Comparison of ENCODE assay signal across 2 cellular contexts in the genomic region with DNA sequence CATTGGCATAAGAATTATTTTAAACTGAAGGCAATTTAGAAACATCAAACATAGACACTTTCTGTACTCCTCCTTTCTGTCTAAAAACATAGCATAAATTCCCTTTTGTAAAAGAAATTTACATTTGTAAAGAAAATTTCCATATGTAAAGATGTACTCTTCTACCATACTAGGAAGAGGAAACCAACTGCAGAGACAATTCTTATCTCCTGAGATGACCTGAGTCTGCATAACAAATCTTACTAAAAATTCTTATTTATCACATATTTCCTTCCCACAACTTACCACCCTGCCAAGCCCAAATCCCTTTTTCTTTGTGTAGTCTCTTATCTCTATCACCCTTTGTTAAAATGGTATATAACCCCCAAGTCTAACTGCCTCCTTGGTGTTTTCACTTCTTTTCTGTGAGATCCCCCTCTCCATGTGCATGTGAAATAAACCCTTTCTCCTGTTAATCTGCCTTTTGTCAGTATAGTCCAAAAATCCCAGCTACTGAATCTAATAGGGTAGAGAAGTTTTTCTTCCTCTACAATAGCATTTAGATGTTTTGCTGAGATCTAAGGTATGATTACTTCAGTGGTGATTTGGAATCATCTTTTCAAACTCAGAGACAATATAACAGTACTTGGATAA.
A peak's percentile ranks its signal among the peaks of the same experiment; 100 is the strongest.
TF ChIP-seq lines count a peak whose summit lies in the region.

No MANE protein-coding gene starts in this region.

TF ChIP-seq in GM23338, 12 proteins besides CTCF, POLR2A, EP300 and RAD21 (continued from another document and continues in another):
- TF ChIP-seq, protein P1, sequence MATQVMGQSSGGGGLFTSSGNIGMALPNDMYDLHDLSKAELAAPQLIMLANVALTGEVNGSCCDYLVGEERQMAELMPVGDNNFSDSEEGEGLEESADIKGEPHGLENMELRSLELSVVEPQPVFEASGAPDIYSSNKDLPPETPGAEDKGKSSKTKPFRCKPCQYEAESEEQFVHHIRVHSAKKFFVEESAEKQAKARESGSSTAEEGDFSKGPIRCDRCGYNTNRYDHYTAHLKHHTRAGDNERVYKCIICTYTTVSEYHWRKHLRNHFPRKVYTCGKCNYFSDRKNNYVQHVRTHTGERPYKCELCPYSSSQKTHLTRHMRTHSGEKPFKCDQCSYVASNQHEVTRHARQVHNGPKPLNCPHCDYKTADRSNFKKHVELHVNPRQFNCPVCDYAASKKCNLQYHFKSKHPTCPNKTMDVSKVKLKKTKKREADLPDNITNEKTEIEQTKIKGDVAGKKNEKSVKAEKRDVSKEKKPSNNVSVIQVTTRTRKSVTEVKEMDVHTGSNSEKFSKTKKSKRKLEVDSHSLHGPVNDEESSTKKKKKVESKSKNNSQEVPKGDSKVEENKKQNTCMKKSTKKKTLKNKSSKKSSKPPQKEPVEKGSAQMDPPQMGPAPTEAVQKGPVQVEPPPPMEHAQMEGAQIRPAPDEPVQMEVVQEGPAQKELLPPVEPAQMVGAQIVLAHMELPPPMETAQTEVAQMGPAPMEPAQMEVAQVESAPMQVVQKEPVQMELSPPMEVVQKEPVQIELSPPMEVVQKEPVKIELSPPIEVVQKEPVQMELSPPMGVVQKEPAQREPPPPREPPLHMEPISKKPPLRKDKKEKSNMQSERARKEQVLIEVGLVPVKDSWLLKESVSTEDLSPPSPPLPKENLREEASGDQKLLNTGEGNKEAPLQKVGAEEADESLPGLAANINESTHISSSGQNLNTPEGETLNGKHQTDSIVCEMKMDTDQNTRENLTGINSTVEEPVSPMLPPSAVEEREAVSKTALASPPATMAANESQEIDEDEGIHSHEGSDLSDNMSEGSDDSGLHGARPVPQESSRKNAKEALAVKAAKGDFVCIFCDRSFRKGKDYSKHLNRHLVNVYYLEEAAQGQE (IDR thresholded peaks at IDR 0.05; ENCODE audit: unreplicated experiment), result no peak
- TF ChIP-seq, protein P2, sequence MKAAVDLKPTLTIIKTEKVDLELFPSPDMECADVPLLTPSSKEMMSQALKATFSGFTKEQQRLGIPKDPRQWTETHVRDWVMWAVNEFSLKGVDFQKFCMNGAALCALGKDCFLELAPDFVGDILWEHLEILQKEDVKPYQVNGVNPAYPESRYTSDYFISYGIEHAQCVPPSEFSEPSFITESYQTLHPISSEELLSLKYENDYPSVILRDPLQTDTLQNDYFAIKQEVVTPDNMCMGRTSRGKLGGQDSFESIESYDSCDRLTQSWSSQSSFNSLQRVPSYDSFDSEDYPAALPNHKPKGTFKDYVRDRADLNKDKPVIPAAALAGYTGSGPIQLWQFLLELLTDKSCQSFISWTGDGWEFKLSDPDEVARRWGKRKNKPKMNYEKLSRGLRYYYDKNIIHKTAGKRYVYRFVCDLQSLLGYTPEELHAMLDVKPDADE (IDR thresholded peaks at IDR 0.05), result no peak
- peak; percentile 81 for TF ChIP-seq NANOG (IDR thresholded peaks at IDR 0.05; ENCODE audit: borderline replicate concordance)
- TF ChIP-seq ZNF331 (CRISPR knock-in tag; IDR thresholded peaks at IDR 0.05; ENCODE audit: low read depth), result peak; percentile 43; the same call in 1 of the 2 replicates
- no peak for TF ChIP-seq JUNB (IDR thresholded peaks at IDR 0.05; ENCODE audit: unreplicated experiment)
- TF ChIP-seq, protein P3, sequence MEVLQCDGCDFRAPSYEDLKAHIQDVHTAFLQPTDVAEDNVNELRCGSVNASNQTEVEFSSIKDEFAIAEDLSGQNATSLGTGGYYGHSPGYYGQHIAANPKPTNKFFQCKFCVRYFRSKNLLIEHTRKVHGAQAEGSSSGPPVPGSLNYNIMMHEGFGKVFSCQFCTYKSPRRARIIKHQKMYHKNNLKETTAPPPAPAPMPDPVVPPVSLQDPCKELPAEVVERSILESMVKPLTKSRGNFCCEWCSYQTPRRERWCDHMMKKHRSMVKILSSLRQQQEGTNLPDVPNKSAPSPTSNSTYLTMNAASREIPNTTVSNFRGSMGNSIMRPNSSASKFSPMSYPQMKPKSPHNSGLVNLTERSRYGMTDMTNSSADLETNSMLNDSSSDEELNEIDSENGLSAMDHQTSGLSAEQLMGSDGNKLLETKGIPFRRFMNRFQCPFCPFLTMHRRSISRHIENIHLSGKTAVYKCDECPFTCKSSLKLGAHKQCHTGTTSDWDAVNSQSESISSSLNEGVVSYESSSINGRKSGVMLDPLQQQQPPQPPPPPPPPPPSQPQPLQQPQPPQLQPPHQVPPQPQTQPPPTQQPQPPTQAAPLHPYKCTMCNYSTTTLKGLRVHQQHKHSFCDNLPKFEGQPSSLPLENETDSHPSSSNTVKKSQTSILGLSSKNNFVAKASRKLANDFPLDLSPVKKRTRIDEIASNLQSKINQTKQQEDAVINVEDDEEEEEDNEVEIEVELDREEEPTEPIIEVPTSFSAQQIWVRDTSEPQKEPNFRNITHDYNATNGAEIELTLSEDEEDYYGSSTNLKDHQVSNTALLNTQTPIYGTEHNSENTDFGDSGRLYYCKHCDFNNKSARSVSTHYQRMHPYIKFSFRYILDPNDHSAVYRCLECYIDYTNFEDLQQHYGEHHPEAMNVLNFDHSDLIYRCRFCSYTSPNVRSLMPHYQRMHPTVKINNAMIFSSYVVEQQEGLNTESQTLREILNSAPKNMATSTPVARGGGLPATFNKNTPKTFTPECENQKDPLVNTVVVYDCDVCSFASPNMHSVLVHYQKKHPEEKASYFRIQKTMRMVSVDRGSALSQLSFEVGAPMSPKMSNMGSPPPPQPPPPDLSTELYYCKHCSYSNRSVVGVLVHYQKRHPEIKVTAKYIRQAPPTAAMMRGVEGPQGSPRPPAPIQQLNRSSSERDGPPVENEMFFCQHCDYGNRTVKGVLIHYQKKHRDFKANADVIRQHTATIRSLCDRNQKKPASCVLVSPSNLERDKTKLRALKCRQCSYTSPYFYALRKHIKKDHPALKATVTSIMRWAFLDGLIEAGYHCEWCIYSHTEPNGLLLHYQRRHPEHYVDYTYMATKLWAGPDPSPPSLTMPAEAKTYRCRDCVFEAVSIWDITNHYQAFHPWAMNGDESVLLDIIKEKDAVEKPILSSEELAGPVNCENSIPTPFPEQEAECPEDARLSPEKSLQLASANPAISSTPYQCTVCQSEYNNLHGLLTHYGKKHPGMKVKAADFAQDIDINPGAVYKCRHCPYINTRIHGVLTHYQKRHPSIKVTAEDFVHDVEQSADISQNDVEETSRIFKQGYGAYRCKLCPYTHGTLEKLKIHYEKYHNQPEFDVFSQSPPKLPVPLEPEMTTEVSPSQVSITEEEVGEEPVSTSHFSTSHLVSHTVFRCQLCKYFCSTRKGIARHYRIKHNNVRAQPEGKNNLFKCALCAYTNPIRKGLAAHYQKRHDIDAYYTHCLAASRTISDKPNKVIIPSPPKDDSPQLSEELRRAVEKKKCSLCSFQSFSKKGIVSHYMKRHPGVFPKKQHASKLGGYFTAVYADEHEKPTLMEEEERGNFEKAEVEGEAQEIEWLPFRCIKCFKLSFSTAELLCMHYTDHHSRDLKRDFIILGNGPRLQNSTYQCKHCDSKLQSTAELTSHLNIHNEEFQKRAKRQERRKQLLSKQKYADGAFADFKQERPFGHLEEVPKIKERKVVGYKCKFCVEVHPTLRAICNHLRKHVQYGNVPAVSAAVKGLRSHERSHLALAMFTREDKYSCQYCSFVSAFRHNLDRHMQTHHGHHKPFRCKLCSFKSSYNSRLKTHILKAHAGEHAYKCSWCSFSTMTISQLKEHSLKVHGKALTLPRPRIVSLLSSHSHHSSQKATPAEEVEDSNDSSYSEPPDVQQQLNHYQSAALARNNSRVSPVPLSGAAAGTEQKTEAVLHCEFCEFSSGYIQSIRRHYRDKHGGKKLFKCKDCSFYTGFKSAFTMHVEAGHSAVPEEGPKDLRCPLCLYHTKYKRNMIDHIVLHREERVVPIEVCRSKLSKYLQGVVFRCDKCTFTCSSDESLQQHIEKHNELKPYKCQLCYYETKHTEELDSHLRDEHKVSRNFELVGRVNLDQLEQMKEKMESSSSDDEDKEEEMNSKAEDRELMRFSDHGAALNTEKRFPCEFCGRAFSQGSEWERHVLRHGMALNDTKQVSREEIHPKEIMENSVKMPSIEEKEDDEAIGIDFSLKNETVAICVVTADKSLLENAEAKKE (CRISPR knock-in tag; IDR thresholded peaks at IDR 0.05), result 0 out of 2 replicates have a peak, but pooled peaks have one; percentile 15
- no peak for TF ChIP-seq POLR2AphosphoS5 (IDR thresholded peaks at IDR 0.05; ENCODE audit: low read depth)

TF ChIP-seq in SK-N-SH treated with all-trans-retinoic acid at 6 μM for 48 hours, 23 proteins besides CTCF, POLR2A, EP300 and RAD21 (continued from another document):
- TF ChIP-seq, protein P4, sequence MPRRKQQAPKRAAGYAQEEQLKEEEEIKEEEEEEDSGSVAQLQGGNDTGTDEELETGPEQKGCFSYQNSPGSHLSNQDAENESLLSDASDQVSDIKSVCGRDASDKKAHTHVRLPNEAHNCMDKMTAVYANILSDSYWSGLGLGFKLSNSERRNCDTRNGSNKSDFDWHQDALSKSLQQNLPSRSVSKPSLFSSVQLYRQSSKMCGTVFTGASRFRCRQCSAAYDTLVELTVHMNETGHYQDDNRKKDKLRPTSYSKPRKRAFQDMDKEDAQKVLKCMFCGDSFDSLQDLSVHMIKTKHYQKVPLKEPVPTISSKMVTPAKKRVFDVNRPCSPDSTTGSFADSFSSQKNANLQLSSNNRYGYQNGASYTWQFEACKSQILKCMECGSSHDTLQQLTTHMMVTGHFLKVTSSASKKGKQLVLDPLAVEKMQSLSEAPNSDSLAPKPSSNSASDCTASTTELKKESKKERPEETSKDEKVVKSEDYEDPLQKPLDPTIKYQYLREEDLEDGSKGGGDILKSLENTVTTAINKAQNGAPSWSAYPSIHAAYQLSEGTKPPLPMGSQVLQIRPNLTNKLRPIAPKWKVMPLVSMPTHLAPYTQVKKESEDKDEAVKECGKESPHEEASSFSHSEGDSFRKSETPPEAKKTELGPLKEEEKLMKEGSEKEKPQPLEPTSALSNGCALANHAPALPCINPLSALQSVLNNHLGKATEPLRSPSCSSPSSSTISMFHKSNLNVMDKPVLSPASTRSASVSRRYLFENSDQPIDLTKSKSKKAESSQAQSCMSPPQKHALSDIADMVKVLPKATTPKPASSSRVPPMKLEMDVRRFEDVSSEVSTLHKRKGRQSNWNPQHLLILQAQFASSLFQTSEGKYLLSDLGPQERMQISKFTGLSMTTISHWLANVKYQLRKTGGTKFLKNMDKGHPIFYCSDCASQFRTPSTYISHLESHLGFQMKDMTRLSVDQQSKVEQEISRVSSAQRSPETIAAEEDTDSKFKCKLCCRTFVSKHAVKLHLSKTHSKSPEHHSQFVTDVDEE (CRISPR knock-in tag; IDR thresholded peaks at IDR 0.05), result no peak
- TF ChIP-seq ZFP30 (CRISPR knock-in tag; IDR thresholded peaks at IDR 0.05), result no peak
- TF ChIP-seq ZNF8 (CRISPR knock-in tag; IDR thresholded peaks at IDR 0.05), result no peak
- TF ChIP-seq ZNF70 (CRISPR knock-in tag; IDR thresholded peaks at IDR 0.05), result no peak
- TF ChIP-seq, protein P5, sequence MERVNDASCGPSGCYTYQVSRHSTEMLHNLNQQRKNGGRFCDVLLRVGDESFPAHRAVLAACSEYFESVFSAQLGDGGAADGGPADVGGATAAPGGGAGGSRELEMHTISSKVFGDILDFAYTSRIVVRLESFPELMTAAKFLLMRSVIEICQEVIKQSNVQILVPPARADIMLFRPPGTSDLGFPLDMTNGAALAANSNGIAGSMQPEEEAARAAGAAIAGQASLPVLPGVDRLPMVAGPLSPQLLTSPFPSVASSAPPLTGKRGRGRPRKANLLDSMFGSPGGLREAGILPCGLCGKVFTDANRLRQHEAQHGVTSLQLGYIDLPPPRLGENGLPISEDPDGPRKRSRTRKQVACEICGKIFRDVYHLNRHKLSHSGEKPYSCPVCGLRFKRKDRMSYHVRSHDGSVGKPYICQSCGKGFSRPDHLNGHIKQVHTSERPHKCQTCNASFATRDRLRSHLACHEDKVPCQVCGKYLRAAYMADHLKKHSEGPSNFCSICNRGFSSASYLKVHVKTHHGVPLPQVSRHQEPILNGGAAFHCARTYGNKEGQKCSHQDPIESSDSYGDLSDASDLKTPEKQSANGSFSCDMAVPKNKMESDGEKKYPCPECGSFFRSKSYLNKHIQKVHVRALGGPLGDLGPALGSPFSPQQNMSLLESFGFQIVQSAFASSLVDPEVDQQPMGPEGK (CRISPR knock-in tag; IDR thresholded peaks at IDR 0.05; ENCODE audit: borderline replicate concordance), result no peak
- no peak for TF ChIP-seq ZNF565 (CRISPR knock-in tag; conservative IDR thresholded peaks at IDR 0.05; ENCODE audit: low read depth)
- no peak for TF ChIP-seq ESRRG (CRISPR knock-in tag; IDR thresholded peaks at IDR 0.05)
- TF ChIP-seq, protein P6, sequence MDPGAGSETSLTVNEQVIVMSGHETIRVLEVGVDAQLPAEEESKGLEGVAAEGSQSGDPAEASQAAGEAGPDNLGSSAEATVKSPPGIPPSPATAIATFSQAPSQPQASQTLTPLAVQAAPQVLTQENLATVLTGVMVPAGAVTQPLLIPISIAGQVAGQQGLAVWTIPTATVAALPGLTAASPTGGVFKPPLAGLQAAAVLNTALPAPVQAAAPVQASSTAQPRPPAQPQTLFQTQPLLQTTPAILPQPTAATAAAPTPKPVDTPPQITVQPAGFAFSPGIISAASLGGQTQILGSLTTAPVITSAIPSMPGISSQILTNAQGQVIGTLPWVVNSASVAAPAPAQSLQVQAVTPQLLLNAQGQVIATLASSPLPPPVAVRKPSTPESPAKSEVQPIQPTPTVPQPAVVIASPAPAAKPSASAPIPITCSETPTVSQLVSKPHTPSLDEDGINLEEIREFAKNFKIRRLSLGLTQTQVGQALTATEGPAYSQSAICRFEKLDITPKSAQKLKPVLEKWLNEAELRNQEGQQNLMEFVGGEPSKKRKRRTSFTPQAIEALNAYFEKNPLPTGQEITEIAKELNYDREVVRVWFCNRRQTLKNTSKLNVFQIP (CRISPR knock-in tag; IDR thresholded peaks at IDR 0.05; ENCODE audit: borderline replicate concordance, low read depth), result no peak
- TF ChIP-seq CSDC2 (CRISPR knock-in tag; IDR thresholded peaks at IDR 0.05), result no peak
- TF ChIP-seq GLIS3 (CRISPR knock-in tag; IDR thresholded peaks at IDR 0.05), result no peak
TF ChIP-seq in SK-N-SH treated with all-trans-retinoic acid at 6 μM for 48 hours: peak in this region for 0.
